In the genomic region with DNA sequence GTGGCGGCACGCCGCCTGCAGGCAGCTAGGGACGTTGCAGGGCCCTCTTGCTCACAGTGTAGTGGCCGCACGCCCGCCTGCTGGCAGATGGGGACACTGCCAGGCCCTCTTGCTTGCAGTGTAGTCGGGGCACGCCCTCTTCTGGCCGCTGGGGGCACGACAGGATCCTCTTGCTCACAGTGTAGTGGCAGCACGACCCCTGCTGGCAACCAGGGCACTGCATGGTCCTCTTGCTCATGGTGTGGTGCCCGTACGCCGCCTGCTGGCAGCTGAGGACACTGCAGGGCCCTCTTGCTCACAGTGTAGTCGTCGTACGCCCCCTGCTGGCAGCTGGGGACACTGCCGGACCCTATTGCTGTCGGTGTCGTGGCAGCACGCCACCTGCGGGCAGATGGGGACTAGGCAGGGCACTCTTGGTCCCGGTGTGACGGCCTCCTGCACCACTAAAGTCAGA, we compare ENCODE assay signal across 9 cellular contexts. TPM values are rescaled to one million over a fixed set of nuclear protein-coding genes. Genes with fewer than 3 reads are reported as not detected.
DNase-seq lines count a peak whose midpoint lies in the region; ATAC-seq and TF ChIP-seq lines count a peak whose summit lies in the region.
"Not testable (repeated sequence)": the region's sequence is repeated elsewhere in the genome, so short reads cannot be mapped to it uniquely, and the experiment has no call there.
"Had no signal": no experiment of that assay in that cellular context is flagged by ENCODE, and none has a peak within 500 bp of the region (broad histone marks: within the 10 kb centered on the region; RNA-seq: fewer than 3 reads in every experiment).

No MANE protein-coding gene starts in this region.

- TF ChIP-seq CTCF in GM12874 (IDR thresholded peaks at IDR 0.05; ENCODE audit: insufficient read depth, low read depth, low read length), result peak; percentile 17; the same call in 1 of the 2 replicates
- peak; percentile 76 for TF ChIP-seq CTCF in activated CD8-positive, alpha-beta T cell treated with anti-CD3 and anti-CD28 coated beads for 36 hours (IDR thresholded peaks at IDR 0.05)
- peak in 45 of 56 donors; percentile 5 to 59 (median 33) for TF ChIP-seq CTCF in dorsolateral prefrontal cortex (IDR thresholded peaks at IDR 0.05 in 54 of 56, conservative IDR thresholded peaks at IDR 0.05 in 2 of 56; ENCODE audit: low read depth in 1 of 56, partially characterized antibody in 56 of 56)

- DNase-seq in activated CD8-positive, alpha-beta T cell treated with anti-CD3 and anti-CD28 coated beads for 36 hours, result peak; percentile 72
- DNase-seq in dorsolateral prefrontal cortex (peak in 6 of 10 donors; percentile 6 to 62 (median 40)), memory B cell (ENCODE audit: low spot score in 2 of 2) (peak in 1 of 2 donors; percentile 20)
- DNase-seq in stimulated activated CD4-positive, alpha-beta T cell treated with anti-CD3 and anti-CD28 coated beads, TNF-alpha, amount 100 ng/mL, for 48 hours (ENCODE audit: low read depth in 3 of 3), result peak in 2 of 3 donors; percentile 26 to 48

- not testable (repeated sequence) for H3K27me3 Mint-ChIP-seq in activated CD8-positive, alpha-beta T cell treated with anti-CD3 and anti-CD28 coated beads for 36 hours; memory B cell

- ATAC-seq in GM19467 (IDR thresholded peaks at IDR 0.05; ENCODE audit: unreplicated experiment) (peak; percentile 75), HG02870 (IDR thresholded peaks at IDR 0.05; ENCODE audit: unreplicated experiment) (peak; percentile 62), HG03565 (IDR thresholded peaks at IDR 0.05; ENCODE audit: unreplicated experiment) (peak; percentile 73), memory B cell (ENCODE audit: low read depth) (peak; percentile 72)
- peak; percentile 86 for ATAC-seq in activated CD8-positive, alpha-beta T cell treated with anti-CD3 and anti-CD28 coated beads for 36 hours

- not testable (repeated sequence) for H3K4me1 Mint-ChIP-seq in activated CD8-positive, alpha-beta T cell treated with anti-CD3 and anti-CD28 coated beads for 36 hours (ENCODE audit: low read depth); memory B cell

- H3K36me3 Mint-ChIP-seq in activated CD8-positive, alpha-beta T cell treated with anti-CD3 and anti-CD28 coated beads for 36 hours (ENCODE audit: low read depth); memory B cell: not testable (repeated sequence)

- CTCF ChIA-PET in activated CD8-positive, alpha-beta T cell treated with anti-CD3 and anti-CD28 coated beads for 36 hours (lab: Charles Lee), result not testable (repeated sequence)

- not testable (repeated sequence) for H3K27me3 ChIP-seq in dorsolateral prefrontal cortex

- H3K4me3 ChIP-seq in dorsolateral prefrontal cortex, result not testable (repeated sequence)

- not testable (repeated sequence) for H3K27ac Mint-ChIP-seq in activated CD8-positive, alpha-beta T cell treated with anti-CD3 and anti-CD28 coated beads for 36 hours; memory B cell

- H3K9me3 Mint-ChIP-seq in activated CD8-positive, alpha-beta T cell treated with anti-CD3 and anti-CD28 coated beads for 36 hours; memory B cell: not testable (repeated sequence)

- intact Hi-C loops in activated CD8-positive, alpha-beta T cell treated with anti-CD3 and anti-CD28 coated beads for 36 hours (cut with micrococcal nuclease); dorsolateral prefrontal cortex (cut with DNase I): not testable (repeated sequence)

- H3K27ac ChIP-seq in dorsolateral prefrontal cortex, result not testable (repeated sequence)

- POLR2A ChIA-PET in activated CD8-positive, alpha-beta T cell treated with anti-CD3 and anti-CD28 coated beads for 36 hours (lab: Charles Lee), result not testable (repeated sequence)

- not testable (repeated sequence) for H3K4me3 Mint-ChIP-seq in activated CD8-positive, alpha-beta T cell treated with anti-CD3 and anti-CD28 coated beads for 36 hours; memory B cell

RNA-seq across cellular contexts. Expression of a gene that starts 3.0 kb away (rescaled TPM):
- total RNA-seq in activated CD8-positive, alpha-beta T cell treated with anti-CD3 and anti-CD28 coated beads for 36 hours, result not detected
- not detected for total RNA-seq in dorsolateral prefrontal cortex
- total RNA-seq: myocyte had no signal

RNA-seq across cellular contexts. Expression of a gene that starts 47.1 kb away (rescaled TPM):
- not detected for total RNA-seq in activated CD8-positive, alpha-beta T cell treated with anti-CD3 and anti-CD28 coated beads for 36 hours
- 10 to 100 TPM in 119 of 120 experiments, 1 to 10 TPM in 1; 5.6 to 56.3 (median 27.1) TPM for total RNA-seq in dorsolateral prefrontal cortex

Comparison
In these comparisons a context has a peak if more than half of its experiments do, and no peak if none do; other contexts are left out.
1. CTCF ChIP-seq: peak in every context shown above with its lines; median percentile 76 in activated CD8-positive, alpha-beta T cell treated with anti-CD3 and anti-CD28 coated beads for 36 hours; 33 in dorsolateral prefrontal cortex; 17 in GM12874.
2. RNA of a gene that starts 47.1 kb away (total RNA-seq): 5.6 to 56.3 TPM in dorsolateral prefrontal cortex; not detected in activated CD8-positive, alpha-beta T cell treated with anti-CD3 and anti-CD28 coated beads for 36 hours; every median in the first group is over 4 times any median in the second.
3. Peak in every context shown above with its lines, with median percentiles within 50 percentile points of each other: ATAC-seq.